1 cellular context compared by ENCODE assay signal in the genomic region with DNA sequence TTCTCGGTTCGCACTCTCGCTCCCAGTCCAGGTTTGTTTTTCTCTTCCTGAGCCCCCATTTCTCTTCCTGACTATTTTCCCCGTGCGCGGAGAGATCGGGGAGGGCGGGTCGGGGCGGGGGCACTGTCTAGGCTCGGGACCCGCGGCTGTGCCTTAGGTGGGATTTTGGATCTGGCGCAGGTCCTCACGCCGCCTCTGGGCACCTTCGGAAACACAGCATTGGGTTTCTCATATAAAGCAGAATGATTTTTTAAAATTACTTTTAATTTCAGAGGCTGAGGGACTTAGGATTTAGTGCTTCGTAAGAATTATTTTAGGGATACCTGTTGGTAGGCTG.
TF ChIP-seq lines count a peak whose summit lies in the region.

No MANE protein-coding gene starts in this region.

TF ChIP-seq in endothelial cell of umbilical vein, 7 proteins besides CTCF, POLR2A, EP300 and RAD21:
- TF ChIP-seq POLR2AphosphoS5 (IDR thresholded peaks at IDR 0.05; ENCODE audit: insufficient read depth, low read depth, low read length) (no peak), FOS (IDR thresholded peaks at IDR 0.05; ENCODE audit: borderline replicate concordance, insufficient read depth, low read length) (no peak), EZH2 (IDR thresholded peaks at IDR 0.05; ENCODE audit: borderline replicate concordance, low read depth, low read length, severe bottlenecking) (no peak), GATA2 (IDR thresholded peaks at IDR 0.05; ENCODE audit: insufficient read depth, insufficient read length, low read depth, low read length) (no peak), JUN (IDR thresholded peaks at IDR 0.05; ENCODE audit: borderline replicate concordance, insufficient read depth, insufficient read length, low read depth) (no peak), MYC (IDR thresholded peaks at IDR 0.05; ENCODE audit: low read depth, low read length) (no peak)
- TF ChIP-seq, protein P1, sequence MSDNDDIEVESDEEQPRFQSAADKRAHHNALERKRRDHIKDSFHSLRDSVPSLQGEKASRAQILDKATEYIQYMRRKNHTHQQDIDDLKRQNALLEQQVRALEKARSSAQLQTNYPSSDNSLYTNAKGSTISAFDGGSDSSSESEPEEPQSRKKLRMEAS (IDR thresholded peaks at IDR 0.05; ENCODE audit: insufficient read depth, insufficient read length), result no peak
